19 cellular contexts compared by ENCODE assay signal in genomic region chr4:6516762-6517161, GRCh38. TPM values are rescaled to one million over a fixed set of nuclear protein-coding genes. Genes with fewer than 3 reads are reported as not detected.
"Had no signal": no experiment of that assay in that cellular context is flagged by ENCODE, and none has a peak within 500 bp of the region (broad histone marks: within the 10 kb centered on the region; RNA-seq: fewer than 3 reads in every experiment).

No MANE protein-coding gene starts in this region.

- DNase-seq: activated naive CD8-positive, alpha-beta T cell treated with anti-CD3 and anti-CD28 coated beads, Interleukin-2, amount 10 ng/mL, durations not matched to agents 7 days and 5 days; cerebellar nuclear complex; kidney; lower lobe of right lung; stimulated activated CD4-positive, alpha-beta T cell treated with anti-CD3 and anti-CD28 coated beads, Interleukin-4, amount 100 ng/mL, for 4 hours; stimulated activated CD8-positive, alpha-beta memory T cell treated with anti-CD3 and anti-CD28 coated beads, Interleukin-4, amount 100 ng/mL, for 48 hours; stimulated activated naive CD8-positive, alpha-beta T cell treated with anti-CD3 and anti-CD28 coated beads, Interleukin-15, Interleukin-2, amounts not matched to agents 100 U/mL and 50 U/mL, for 24 hours; T-cell; T-helper 9 cell had no signal

- FAIRE-seq: frontal cortex, kidney had no signal

- H3K4me1 ChIP-seq: lower lobe of right lung, neural progenitor cell, parathyroid adenoma, suprapubic skin had no signal

- H3K79me2 ChIP-seq: hepatocyte, parathyroid adenoma had no signal

- H3K27ac ChIP-seq: epithelial cell of prostate, hepatocyte, lower lobe of right lung, neural progenitor cell, parathyroid adenoma, suprapubic skin had no signal

- H3K9me3 ChIP-seq: lower lobe of right lung, suprapubic skin had no signal

- H3K27me3 ChIP-seq: hepatocyte, neural progenitor cell had no signal

- H3K9ac ChIP-seq: neural progenitor cell, parathyroid adenoma had no signal

- ATAC-seq: activated CD4-positive, CD25-positive, alpha-beta regulatory T cell treated with anti-CD3 and anti-CD28 coated beads, Interleukin-2, amount 50 U/mL, for 24 hours; lower lobe of right lung; stimulated activated naive CD8-positive, alpha-beta T cell treated with anti-CD3 and anti-CD28 coated beads, Interleukin-15, Interleukin-2, amounts not matched to agents 100 U/mL and 50 U/mL, for 24 hours; T-cell had no signal

- H2AFZ ChIP-seq: hepatocyte, neural progenitor cell, parathyroid adenoma had no signal

- H3K4me2 ChIP-seq: hepatocyte, neural progenitor cell, smooth muscle cell had no signal

- H3K36me3 ChIP-seq: lower lobe of right lung, neural progenitor cell, suprapubic skin had no signal

- H3K4me3 ChIP-seq: hepatocyte, lower lobe of right lung, neural progenitor cell, smooth muscle cell, suprapubic skin had no signal

RNA-seq across cellular contexts. Expression of gene PPP2R2C, which starts 44.3 kb away (rescaled TPM):
- total RNA-seq: activated CD8-positive, alpha-beta memory T cell treated with anti-CD3 and anti-CD28 coated beads for 36 hours; activated naive CD8-positive, alpha-beta T cell treated with anti-CD3 and anti-CD28 coated beads, Interleukin-2, amount 10 ng/mL, durations not matched to agents 7 days and 5 days; activated T-helper 1 cell treated with anti-CD3 and anti-CD28 coated beads, Interleukin-12 subunit alpha, Interleukin-12 subunit beta, Interleukin-2, Interleukin-4 antibody, amounts not matched to agents 30 ng/mL and 10 ng/mL and 1 ng/mL, durations not matched to agents 14 hours and 24 hours and 36 hours; lower lobe of right lung had no signal
